In the genomic region with DNA sequence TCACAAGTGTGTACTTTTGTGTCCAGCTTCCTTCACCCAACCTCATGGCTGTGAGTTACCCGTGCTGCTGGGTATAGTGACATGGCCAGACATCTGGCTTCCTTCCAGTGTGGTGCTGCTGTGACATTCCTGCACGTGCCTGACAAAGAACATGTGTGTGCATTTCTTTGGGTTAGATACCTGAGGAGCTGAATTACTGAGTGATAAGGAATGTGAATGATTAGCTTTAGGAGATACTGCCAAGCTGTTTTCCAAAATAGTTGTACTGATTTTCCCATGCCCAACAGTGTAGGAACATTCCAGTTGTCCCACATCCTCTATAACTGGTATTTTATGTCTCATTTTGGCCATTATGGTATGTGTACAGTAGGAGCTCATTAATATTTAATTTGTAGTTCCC, we compare ENCODE assay signal across 21 cellular contexts.
DNase-seq lines count a peak whose midpoint lies in the region; ATAC-seq, FAIRE-seq and TF ChIP-seq lines count a peak whose summit lies in the region.
"Had no signal": no experiment of that assay in that cellular context is flagged by ENCODE, and none has a peak within 500 bp of the region (broad histone marks: within the 10 kb centered on the region; RNA-seq: fewer than 3 reads in every experiment).

No MANE protein-coding gene starts in this region.

- H3K36me3 ChIP-seq in pancreas = no peaks in the 10 kb centered on the region
- H3K36me3 ChIP-seq: ovary had no signal

- no peak for ATAC-seq in activated T-helper 17 cell treated with anti-CD3 and anti-CD28 coated beads, Interleukin-2, amount 50 U/mL, for 72 hours (replicated peaks)
- ATAC-seq in pancreas (peak in 3 of 4 donors; percentile 53 to 73 (median 62)), left lobe of liver (no peak)
- ATAC-seq: Panc1 had no signal

- H3K9me3 Mint-ChIP-seq in activated T-helper 17 cell treated with anti-CD3 and anti-CD28 coated beads, Interleukin-2, amount 50 U/mL, for 72 hours = no peaks in the 10 kb centered on the region

- H3K4me3 ChIP-seq in LNCaP clone FGC (ENCODE audit: low read depth, low read length) (no peak overlapping the region), pancreas (no peak overlapping the region)
- H3K4me3 ChIP-seq: ovary, skin epidermis had no signal

- peaks cover 90% of the 10 kb centered on the region for H3K36me3 Mint-ChIP-seq in activated T-helper 17 cell treated with anti-CD3 and anti-CD28 coated beads, Interleukin-2, amount 50 U/mL, for 72 hours (ENCODE audit: low read depth)

- WGBS in pancreas, 2 donors = 5 to 19% methylated on average over 2 of the region's 2 CpGs

- H3K27me3 ChIP-seq in pancreas = no peaks in the 10 kb centered on the region
- H3K27me3 ChIP-seq: ovary had no signal

- H3K4me3 Mint-ChIP-seq in activated T-helper 17 cell treated with anti-CD3 and anti-CD28 coated beads, Interleukin-2, amount 50 U/mL, for 72 hours = no peak overlapping the region
- H3K4me3 Mint-ChIP-seq: B cell had no signal

- H3K27me3 Mint-ChIP-seq in activated T-helper 17 cell treated with anti-CD3 and anti-CD28 coated beads, Interleukin-2, amount 50 U/mL, for 72 hours = no peaks in the 10 kb centered on the region
- H3K27me3 Mint-ChIP-seq: B cell had no signal

- peaks cover 0 to 7% (median 0%) of the 10 kb centered on the region in 3 donors for H3K4me1 ChIP-seq in pancreas

- intact Hi-C loops in pancreas (cut with DNase I) = no loop called here
- intact Hi-C loops in posterior vena cava (cut with DNase I) = no loop called here

- TF ChIP-seq CTCF in LNCaP clone FGC (IDR thresholded peaks at IDR 0.05; ENCODE audit: control insufficient read depth, extremely low read depth, insufficient read depth) = no peak
- TF ChIP-seq CTCF in pancreas (IDR thresholded peaks at IDR 0.05) = no peak
- no peak for TF ChIP-seq CTCF in GM10266 (IDR thresholded peaks at IDR 0.05; ENCODE audit: control insufficient read depth, insufficient read depth, low read depth, missing control alignments)

- no peaks in the 10 kb centered on the region for H3K9me3 ChIP-seq in pancreas
- H3K9me3 ChIP-seq: ovary had no signal

- peak; percentile 77 for DNase-seq in EH (ENCODE audit: low read depth)
- DNase-seq in LNCaP clone FGC (ENCODE audit: low read depth) = peak; percentile 7
- peak in 2 of 6 donors; percentile 41 to 51 for DNase-seq in pancreas
- no peak for DNase-seq in GM10266 (ENCODE audit: extremely low spot score)
- DNase-seq in left lobe of liver (ENCODE audit: low spot score) = no peak
- no peak for DNase-seq in posterior vena cava (ENCODE audit: low spot score)
- DNase-seq: activated CD4-positive, alpha-beta T cell treated with anti-CD3 and anti-CD28 coated beads, Interleukin-2, amount 50 U/mL, for 48 hours; activated effector memory CD4-positive, alpha-beta T cell treated with Interleukin-2 at 50 U/mL for 16 hours; anterior cingulate cortex; GDM1; Karpas-422; NCI-H1436; ovary; WERI-Rb-1 had no signal

- H3K27ac Mint-ChIP-seq in activated T-helper 17 cell treated with anti-CD3 and anti-CD28 coated beads, Interleukin-2, amount 50 U/mL, for 72 hours = peak overlapping the region; percentile 64

- H3K4me1 Mint-ChIP-seq in activated T-helper 17 cell treated with anti-CD3 and anti-CD28 coated beads, Interleukin-2, amount 50 U/mL, for 72 hours = peaks cover 20% of the 10 kb centered on the region

- no peak overlapping the region for H3K27ac ChIP-seq in pancreas
- H3K27ac ChIP-seq: ovary, skin epidermis, WERI-Rb-1 had no signal

- no peak for FAIRE-seq in pancreas (lab: Jason Lieb, UNC)
- FAIRE-seq: colon, D721Med, GM12892 had no signal

Comparison
In these comparisons a context has a peak if more than half of its experiments do, and no peak if none do; other contexts are left out.
1. DNase-seq: peak in EH (single experiment) and LNCaP clone FGC (single experiment); none in GM10266 (single experiment), left lobe of liver (single experiment) and posterior vena cava (single experiment).
2. ATAC-seq: peak in pancreas (3 of 4); none in activated T-helper 17 cell treated with anti-CD3 and anti-CD28 coated beads, Interleukin-2, amount 50 U/mL, for 72 hours (single experiment) and left lobe of liver (single experiment).